1 cellular context compared by ENCODE assay signal in genomic region chr5:44885903-44886302, GRCh38.
TF ChIP-seq lines count a peak whose summit lies in the region.

No MANE protein-coding gene starts in this region.

TF ChIP-seq in SK-N-SH, 30 proteins besides CTCF, POLR2A, EP300 and RAD21 (continued from another document):
- no peak for TF ChIP-seq USF1 (IDR thresholded peaks at IDR 0.05; ENCODE audit: borderline replicate concordance, low read depth)
- no peak for TF ChIP-seq PBX3 (IDR thresholded peaks at IDR 0.05)
- no peak for TF ChIP-seq USF2 (IDR thresholded peaks at IDR 0.05; ENCODE audit: borderline replicate concordance, low read depth, low read length)
- TF ChIP-seq TCF12 (IDR thresholded peaks at IDR 0.05), result no peak
